1 cellular context compared by ENCODE assay signal in genomic region chr1:20684050-20684620, GRCh38.
TF ChIP-seq lines count a peak whose summit lies in the region.

No MANE protein-coding gene starts in this region.

TF ChIP-seq in K562, 482 proteins besides CTCF, POLR2A, EP300 and RAD21:
- TF ChIP-seq ZNF57 (CRISPR knock-in tag; IDR thresholded peaks at IDR 0.05) (no peak), ATF3 (IDR thresholded peaks at IDR 0.05) (peak; percentile 28; the same call in 1 of the 2 replicates), ATF3 (CRISPR knock-in tag; conservative IDR thresholded peaks at IDR 0.05) (no peak)
TF ChIP-seq in K562: peak in this region for 1.
